8 cellular contexts compared by ENCODE assay signal in the genomic region with DNA sequence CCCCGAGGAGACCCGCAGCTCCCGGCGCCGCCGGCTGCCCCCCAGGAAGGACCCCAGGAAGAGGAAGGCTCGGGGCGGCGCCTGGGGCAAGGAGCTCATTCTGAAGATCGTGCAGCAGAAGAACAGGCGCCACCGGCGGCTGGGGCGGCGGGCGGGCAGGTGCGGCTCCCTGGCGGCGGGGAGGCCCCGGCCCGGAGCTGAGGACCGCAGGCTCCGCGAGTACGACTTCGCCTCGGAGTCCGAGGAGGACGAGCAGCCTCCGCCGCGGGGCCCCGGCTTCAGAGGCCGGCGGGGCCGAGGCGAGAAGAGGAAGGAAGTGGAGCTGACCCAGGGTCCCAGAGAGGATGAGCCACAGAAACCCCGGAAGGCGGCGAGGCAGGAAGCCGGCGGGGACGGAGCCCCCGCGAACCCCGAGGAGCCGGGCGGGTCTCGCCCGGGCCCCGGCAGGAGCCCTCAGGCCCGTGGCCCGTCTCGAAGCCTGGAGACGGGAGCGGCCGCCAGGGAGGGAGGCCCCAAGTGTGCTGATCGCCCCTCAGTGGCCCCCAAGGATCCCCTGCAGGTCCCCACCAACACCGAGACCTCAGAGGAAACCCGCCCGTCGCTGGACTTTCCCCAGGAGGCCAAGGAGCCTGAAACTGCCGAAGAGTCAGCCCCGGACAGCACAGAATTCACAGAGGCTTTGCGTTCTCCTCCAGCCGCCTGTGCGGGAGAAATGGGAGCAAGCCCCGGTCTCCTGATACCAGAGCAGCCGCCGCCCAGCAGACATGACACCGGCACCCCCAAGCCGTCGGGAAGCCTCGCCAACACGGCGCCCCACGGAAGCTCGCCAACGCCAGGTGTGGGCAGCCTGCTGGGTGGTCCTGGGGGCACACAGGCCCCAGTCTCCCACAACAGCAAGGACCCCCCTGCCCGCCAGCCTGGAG. TPM values are rescaled to one million over a fixed set of nuclear protein-coding genes. Genes with fewer than 3 reads are reported as not detected.
A peak's percentile ranks its signal among the peaks of the same experiment; 100 is the strongest.
DNase-seq lines count a peak whose midpoint lies in the region; ATAC-seq and TF ChIP-seq lines count a peak whose summit lies in the region.

No MANE protein-coding gene starts in this region.

- H3K4me3 ChIP-seq in testis, result peak overlapping the region; percentile 44

- H3K36me3 Mint-ChIP-seq in T-cell, result no peaks in the 10 kb centered on the region

- ATAC-seq in GM19324 (IDR thresholded peaks at IDR 0.05; ENCODE audit: low FRiP score, unreplicated experiment), result peak; percentile 40
- peak; percentile 69 to 82 (median 72) for ATAC-seq in T-cell (replicated peaks in 1 of 4)

- no peak for TF ChIP-seq CTCF in testis (IDR thresholded peaks at IDR 0.05)

- CTCF ChIA-PET in T-cell (lab: Charles Lee), result no interaction called here

- peaks cover 0 to 8% (median 7%) of the 10 kb centered on the region in 3 donors for H3K4me1 Mint-ChIP-seq in T-cell

- H3K36me3 ChIP-seq in testis (ENCODE audit: low read depth, missing control alignments), result no peaks in the 10 kb centered on the region

- H3K27me3 ChIP-seq in testis, result no peaks in the 10 kb centered on the region

- no peaks in the 10 kb centered on the region for H3K4me1 ChIP-seq in testis

- WGBS in testis, 2 donors, result 41% methylated on average over 67 of the region's 80 CpGs; no CpG with 5 or more reads in 1 of the 2 donors

- POLR2A ChIA-PET in T-cell (lab: Charles Lee), result no interaction called here

- TF ChIP-seq POLR2A in testis (IDR thresholded peaks at IDR 0.05), result no peak

- H3K4me3 Mint-ChIP-seq in T-cell, result peak overlapping the region; percentile 56 to 64 (median 62)

- H3K9me3 ChIP-seq in testis, result no peaks in the 10 kb centered on the region

- peaks cover 0 to 4% of the 10 kb centered on the region in 2 donors for H3K27me3 Mint-ChIP-seq in T-cell

- no peak overlapping the region for H3K27ac Mint-ChIP-seq in T-cell

- intact Hi-C loops in testis (cut with DNase I; ENCODE audit: low total_unique reads), result no loop called here

- DNase-seq in T-cell (peak in 22 of 34 experiments; percentile 12 to 56 (median 32)), astrocyte of the hippocampus (ENCODE audit: low read depth, low spot score) (peak; percentile 67), lung microvascular endothelial cell (ENCODE audit: low read depth in 2 of 2) (peak; percentile 16 to 42), testis (no peak), NCI-H2196 (lab: John Stamatoyannopoulos, UW; ENCODE audit: unreplicated experiment) (no peak), RKO (ENCODE audit: low spot score) (no peak), ureter (ENCODE audit: low spot score) (no peak)

- peak overlapping the region in 1 of 2 donors; percentile 30 for H3K27ac ChIP-seq in testis

- no peaks in the 10 kb centered on the region for H3K9me3 Mint-ChIP-seq in T-cell

RNA-seq across cellular contexts. Expression of gene ZFPM1, which starts 22.3 kb away (rescaled TPM):
- total RNA-seq in T-cell (10 to 100 TPM; 19.6 to 38.4 (median 33.1) TPM), lung microvascular endothelial cell (0.60 and 0.65 TPM in 2 replicates), testis (10 to 100 TPM; 23.9 to 25.1 TPM), ureter (13.7 TPM)
- polyA plus RNA-seq in testis (ENCODE audit: insufficient read depth, low read depth, low replicate concordance), result 12.8 TPM

RNA-seq across cellular contexts. Expression of gene ZNF469, which starts 48.0 kb away (rescaled TPM):
- total RNA-seq in T-cell, result 1 to 10 TPM in 4 of 5 donors, under 1 TPM in 1; 0.63 to 1.8 (median 1.6) TPM
- total RNA-seq in lung microvascular endothelial cell, result 0.20 and 0.44 TPM in 2 replicates
- total RNA-seq in testis, result 1 to 10 TPM; 2.2 to 2.8 TPM
- polyA plus RNA-seq in testis (ENCODE audit: insufficient read depth, low read depth, low replicate concordance), result 0.98 TPM
- total RNA-seq in ureter, result 3.6 TPM

Comparison
In these comparisons a context has a peak if more than half of its experiments do, and no peak if none do; other contexts are left out.
1. DNase-seq: peak in T-cell (22 of 34), astrocyte of the hippocampus (single experiment) and lung microvascular endothelial cell (2 of 2); none in testis (single experiment), NCI-H2196 (single experiment), RKO (single experiment) and ureter (single experiment).